ENCODE assay signal across 1 cellular context in genomic region chr10:78807504-78808202, GRCh38.
TF ChIP-seq lines count a peak whose summit lies in the region.

No MANE protein-coding gene starts in this region.

TF ChIP-seq in GM23338, 12 proteins besides CTCF, POLR2A, EP300 and RAD21 (continued from another document):
- TF ChIP-seq ZNF462 (CRISPR knock-in tag; IDR thresholded peaks at IDR 0.05), result no peak
- no peak for TF ChIP-seq NANOG (IDR thresholded peaks at IDR 0.05; ENCODE audit: borderline replicate concordance)
